In the genomic region with DNA sequence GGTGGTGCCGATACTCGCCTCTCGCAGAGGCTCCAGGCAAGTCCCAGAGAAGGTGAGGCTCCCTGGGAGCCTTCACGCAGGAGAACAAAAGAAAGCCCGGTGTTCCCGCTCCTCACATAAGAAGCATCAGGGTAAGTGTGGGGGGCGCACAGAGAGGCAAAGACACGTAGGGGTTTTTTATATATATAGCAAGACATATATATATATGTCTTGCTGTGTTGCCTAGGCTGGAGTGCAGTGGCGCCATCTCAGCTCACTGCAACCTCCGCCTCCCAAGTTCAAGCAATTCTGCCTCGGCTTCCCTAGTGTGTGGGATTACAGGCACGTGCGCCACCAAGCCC, we compare ENCODE assay signal across 8 cellular contexts.
A peak's percentile ranks its signal among the peaks of the same experiment; 100 is the strongest.
DNase-seq lines count a peak whose midpoint lies in the region; ATAC-seq and TF ChIP-seq lines count a peak whose summit lies in the region.

No MANE protein-coding gene starts in this region.

- H4K20me1 ChIP-seq in mammary epithelial cell (ENCODE audit: insufficient read depth, low read length), result no peaks in the 10 kb centered on the region

- H3K4me3 ChIP-seq in mammary epithelial cell (replicated peaks in 1 of 3; ENCODE audit: insufficient read depth in 1 of 3, low read depth in 2 of 3, low read length in 3 of 3) (no peak overlapping the region), psoas muscle (peak overlapping the region; percentile 69)

- in situ Hi-C loops in mammary epithelial cell (cut with MboI; ENCODE audit: low sequenced_read_pairs in 2 of 2), result loop anchor here (10.0 to 25.0 kb wide), 3 partner anchors 392 to 705 kb away; no protein-coding TSS in a partner anchor

- peak overlapping the region; percentile 74 for H2AFZ ChIP-seq in mammary epithelial cell (ENCODE audit: low read depth, low read length)

- no peak for DNase-seq in mammary epithelial cell
- DNase-seq in psoas muscle, result no peak
- no peak for DNase-seq in HT-29 (ENCODE audit: low spot score)
- DNase-seq in NCI-H2171 (lab: John Stamatoyannopoulos, UW), result no peak
- DNase-seq in AML-193 (lab: John Stamatoyannopoulos, UW), result no peak

- TF ChIP-seq CTCF in mammary epithelial cell (conservative IDR thresholded peaks at IDR 0.05 in 1 of 2, IDR thresholded peaks at IDR 0.05 in 1 of 2; ENCODE audit: extremely low read depth in 1 of 2, insufficient read depth in 1 of 2, low read depth in 1 of 2, low read length in 2 of 2) (no peak), psoas muscle (IDR thresholded peaks at IDR 0.05) (no peak)

- H3K36me3 ChIP-seq in mammary epithelial cell (ENCODE audit: insufficient read depth, low read length) (no peaks in the 10 kb centered on the region), psoas muscle (ENCODE audit: insufficient read depth in 1 of 2, low read depth in 1 of 2) (no peaks in the 10 kb centered on the region)

- ATAC-seq in GM18511 (IDR thresholded peaks at IDR 0.05; ENCODE audit: unreplicated experiment) (peak; percentile 18), HG03432 (IDR thresholded peaks at IDR 0.05; ENCODE audit: unreplicated experiment) (peak; percentile 10), psoas muscle (no peak), GM19455 (IDR thresholded peaks at IDR 0.05; ENCODE audit: unreplicated experiment) (no peak)

- H3K9me3 ChIP-seq in mammary epithelial cell (replicated peaks; ENCODE audit: insufficient read depth, low read length) (no peaks in the 10 kb centered on the region), psoas muscle (no peaks in the 10 kb centered on the region)

- H3K27me3 ChIP-seq in mammary epithelial cell (ENCODE audit: insufficient read depth, low read length), result no peaks in the 10 kb centered on the region
- no peaks in the 10 kb centered on the region for H3K27me3 ChIP-seq in psoas muscle (ENCODE audit: insufficient read depth in 3 of 3, low read length in 2 of 3)

- H3K27ac ChIP-seq in mammary epithelial cell (ENCODE audit: insufficient read depth, low read depth, low read length), result no peak overlapping the region
- H3K27ac ChIP-seq in psoas muscle, result no peak overlapping the region

- H3K4me1 ChIP-seq in mammary epithelial cell (ENCODE audit: insufficient read depth, low read length) (peaks cover 11% of the 10 kb centered on the region), psoas muscle (peaks cover 4% of the 10 kb centered on the region)

- dilution Hi-C loops in mammary epithelial cell (cut with HindIII; ENCODE audit: low sequenced_read_pairs), result loop anchor here (10.0 kb wide), 1 partner anchor 392 kb away; no protein-coding TSS in a partner anchor

- H3K4me2 ChIP-seq in mammary epithelial cell (ENCODE audit: insufficient read depth, low read depth, low read length), result peak overlapping the region; percentile 59

- CTCF ChIA-PET in mammary epithelial cell (lab: Charles Lee; ENCODE audit: low non-redundant PET), result interaction anchor here (0.6 kb wide), 1 partner anchor 656 kb away, joined by 3 read pairs; no protein-coding TSS in a partner anchor

- intact Hi-C loops in mammary epithelial cell (cut with micrococcal nuclease) (loop anchor here (2.0 to 10.0 kb wide), 3 partner anchors 16 to 152 kb away; a partner anchor contains a TSS), psoas muscle (cut with DNase I) (loop anchor here (2.0 to 10.0 kb wide), 4 partner anchors 272 to 464 kb away; a partner anchor contains a TSS)

- WGBS in mammary epithelial cell (ENCODE audit: low coverage, missing lambda C conversion rate), result 48% methylated on average over 7 of the region's 13 CpGs
- WGBS in psoas muscle, 3 donors, result 30 to 39% (median 33%) methylated on average over 13 of the region's 13 CpGs

- no TSS peak for BruUV-seq in mammary epithelial cell (replicated peaks; lab: Mats Ljungman, UMichigan)

- no peak overlapping the region for H3K9ac ChIP-seq in mammary epithelial cell (ENCODE audit: insufficient read depth, low read length)

- no peaks in the 10 kb centered on the region for H3K79me2 ChIP-seq in mammary epithelial cell (ENCODE audit: insufficient read depth, low read length)

Comparison
In these comparisons a context has a peak if more than half of its experiments do, and no peak if none do; other contexts are left out.
1. ATAC-seq: peak in GM18511 (single experiment) and HG03432 (single experiment); none in psoas muscle (0 of 4) and GM19455 (single experiment).